16 cellular contexts compared by ENCODE assay signal in the genomic region with DNA sequence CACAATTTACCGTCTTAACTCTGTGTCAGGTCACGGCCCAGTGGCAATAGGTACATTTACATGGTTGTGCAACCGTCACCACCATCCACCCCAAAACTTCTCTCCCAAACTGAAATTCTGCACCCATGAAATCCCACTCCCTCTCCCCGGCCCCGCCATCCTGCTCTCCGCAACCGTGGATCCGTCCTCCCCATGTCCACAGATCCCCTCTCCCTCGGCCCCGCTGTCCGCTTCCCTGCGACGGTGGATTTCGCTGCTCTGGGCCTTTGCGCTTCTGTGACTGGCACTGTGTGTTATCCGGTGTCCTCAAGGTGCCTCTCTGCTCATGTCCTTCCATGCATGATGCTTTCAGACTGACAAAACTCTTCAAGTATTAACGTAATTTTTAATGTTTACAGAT.
DNase-seq lines count a peak whose midpoint lies in the region; ATAC-seq and TF ChIP-seq lines count a peak whose summit lies in the region.
"Had no signal": no experiment of that assay in that cellular context is flagged by ENCODE, and none has a peak within 500 bp of the region (broad histone marks: within the 10 kb centered on the region; RNA-seq: fewer than 3 reads in every experiment).

No MANE protein-coding gene starts in this region.

- no peaks in the 10 kb centered on the region for H3K36me3 Mint-ChIP-seq in endothelial cell (ENCODE audit: low read depth, unreplicated experiment)
- no peaks in the 10 kb centered on the region for H3K36me3 Mint-ChIP-seq in activated CD4-positive, alpha-beta T cell treated with anti-CD3 and anti-CD28 coated beads for 36 hours (ENCODE audit: low read depth)

- H3K36me3 ChIP-seq in left ventricle myocardium inferior: no peaks in the 10 kb centered on the region
- no peaks in the 10 kb centered on the region for H3K36me3 ChIP-seq in neuronal stem cell (replicated peaks in 1 of 2; ENCODE audit: control insufficient read depth in 2 of 2, insufficient read depth in 2 of 2, low read length in 2 of 2)
- H3K36me3 ChIP-seq in uterus: no peaks in the 10 kb centered on the region
- H3K36me3 ChIP-seq in upper lobe of right lung: no peaks in the 10 kb centered on the region
- H3K36me3 ChIP-seq: neutrophil had no signal

- H3K79me1 ChIP-seq in neuronal stem cell (ENCODE audit: low read depth, low read length): no peaks in the 10 kb centered on the region

- H3K4me1 ChIP-seq in left ventricle myocardium inferior (peaks cover 22% of the 10 kb centered on the region), neuronal stem cell (ENCODE audit: control insufficient read depth in 2 of 2, insufficient read depth in 1 of 2, low read depth in 1 of 2, low read length in 2 of 2) (no peaks in the 10 kb centered on the region), uterus (no peaks in the 10 kb centered on the region), upper lobe of right lung (no peaks in the 10 kb centered on the region)

- H3K4me2 ChIP-seq in neuronal stem cell (ENCODE audit: insufficient read depth, low read length, poor library complexity, severe bottlenecking): no peak overlapping the region

- no peaks in the 10 kb centered on the region for H3K9me3 Mint-ChIP-seq in endothelial cell (ENCODE audit: unreplicated experiment)
- no peaks in the 10 kb centered on the region for H3K9me3 Mint-ChIP-seq in activated CD4-positive, alpha-beta T cell treated with anti-CD3 and anti-CD28 coated beads for 36 hours (ENCODE audit: low read depth)

- H3K27me3 ChIP-seq in left ventricle myocardium inferior (ENCODE audit: low read depth) (peaks cover 13% of the 10 kb centered on the region), neuronal stem cell (ENCODE audit: control insufficient read depth in 3 of 3, insufficient read depth in 3 of 3, low read depth in 1 of 3, low read length in 3 of 3) (peaks cover 0 to 18% (median 2%) of the 10 kb centered on the region in 3 experiments), uterus (no peaks in the 10 kb centered on the region), upper lobe of right lung (no peaks in the 10 kb centered on the region)

- no peak overlapping the region for H3K4me3 Mint-ChIP-seq in endothelial cell (ENCODE audit: unreplicated experiment)
- no peak overlapping the region for H3K4me3 Mint-ChIP-seq in activated CD4-positive, alpha-beta T cell treated with anti-CD3 and anti-CD28 coated beads for 36 hours

- peaks cover 10% of the 10 kb centered on the region for H3K27me3 Mint-ChIP-seq in endothelial cell (ENCODE audit: unreplicated experiment)
- no peaks in the 10 kb centered on the region for H3K27me3 Mint-ChIP-seq in activated CD4-positive, alpha-beta T cell treated with anti-CD3 and anti-CD28 coated beads for 36 hours

- H3K27ac ChIP-seq in left ventricle myocardium inferior (replicated peaks) (no peak overlapping the region), neuronal stem cell (replicated peaks; ENCODE audit: low read length) (no peak overlapping the region), uterus (no peak overlapping the region), upper lobe of right lung (no peak overlapping the region)
- H3K27ac ChIP-seq: neutrophil had no signal

- POLR2A ChIA-PET in HEK293T (lab: Yijun Ruan, JAX): no interaction called here
- POLR2A ChIA-PET in activated CD4-positive, alpha-beta T cell treated with anti-CD3 and anti-CD28 coated beads for 36 hours (lab: Charles Lee): no interaction called here

- H3K4me1 Mint-ChIP-seq in endothelial cell (ENCODE audit: unreplicated experiment): no peaks in the 10 kb centered on the region
- peaks cover 9% of the 10 kb centered on the region for H3K4me1 Mint-ChIP-seq in activated CD4-positive, alpha-beta T cell treated with anti-CD3 and anti-CD28 coated beads for 36 hours

- no peak overlapping the region for H2BK5ac ChIP-seq in neuronal stem cell (ENCODE audit: low read length)

- H4K8ac ChIP-seq in neuronal stem cell (ENCODE audit: low read depth, low read length): no peak overlapping the region

- intact Hi-C loops in Right ventricle myocardium superior (cut with DNase I): loop anchor here (5.0 to 10.0 kb wide), 2 partner anchors 74 to 216 kb away; a partner anchor contains a TSS
- intact Hi-C loops in left ventricle myocardium inferior (cut with micrococcal nuclease): no loop called here
- intact Hi-C loops in uterus (cut with DNase I; ENCODE audit: low total_unique reads): no loop called here
- intact Hi-C loops in upper lobe of right lung (cut with DNase I): no loop called here
- intact Hi-C loops in activated CD4-positive, alpha-beta T cell treated with anti-CD3 and anti-CD28 coated beads for 36 hours (cut with DNase I, micrococcal nuclease): loop anchor here in 1 of 2 experiments (10.0 kb wide), 1 partner anchor 326 kb away; no protein-coding TSS in a partner anchor

- H3K9me3 ChIP-seq in left ventricle myocardium inferior (replicated peaks): no peaks in the 10 kb centered on the region
- no peaks in the 10 kb centered on the region for H3K9me3 ChIP-seq in neuronal stem cell (replicated peaks in 1 of 2; ENCODE audit: control insufficient read depth in 2 of 2, insufficient read depth in 1 of 2, low read depth in 1 of 2, low read length in 2 of 2)
- H3K9me3 ChIP-seq in uterus: no peaks in the 10 kb centered on the region
- no peaks in the 10 kb centered on the region for H3K9me3 ChIP-seq in upper lobe of right lung
- H3K9me3 ChIP-seq: neutrophil had no signal

- no peak for TF ChIP-seq POLR2A in uterus (IDR thresholded peaks at IDR 0.05)

- no peak overlapping the region for H3K4ac ChIP-seq in neuronal stem cell (ENCODE audit: low read length)

- CTCF ChIA-PET in HEK293T (lab: Yijun Ruan, JAX): no interaction called here
- CTCF ChIA-PET in activated CD4-positive, alpha-beta T cell treated with anti-CD3 and anti-CD28 coated beads for 36 hours (lab: Charles Lee): interaction anchor here (0.7 to 2.4 kb wide), 2 partner anchors 11 to 76 kb away, joined by 3 to 11 read pairs; no protein-coding TSS in a partner anchor

- H3K9ac ChIP-seq in neuronal stem cell (ENCODE audit: low read depth, low read length, poor library complexity): no peak overlapping the region

- H2BK120ac ChIP-seq in neuronal stem cell (ENCODE audit: low read depth, low read length): no peak overlapping the region

- peak overlapping the region; percentile 65 for H3K23ac ChIP-seq in neuronal stem cell (ENCODE audit: low read depth, low read length, poor library complexity)

- peak overlapping the region; percentile 61 for H2AK5ac ChIP-seq in neuronal stem cell (ENCODE audit: low read depth, low read length)

- H3K18ac ChIP-seq in neuronal stem cell (ENCODE audit: low read length): peak overlapping the region; percentile 66

- no CpG with 5 or more reads among the region's 17 CpGs for WGBS in neuronal stem cell (ENCODE audit: extremely low coverage in 2 of 2, insufficient read length in 2 of 2, insufficient replicate concordance in 1 of 2), 2 donors

- no peak for ATAC-seq in Right ventricle myocardium superior (ENCODE audit: poor library complexity)
- no peak for ATAC-seq in upper lobe of right lung
- no peak for ATAC-seq in activated CD4-positive, alpha-beta T cell treated with anti-CD3 and anti-CD28 coated beads for 36 hours
- ATAC-seq: Panc1; stimulated activated naive CD8-positive, alpha-beta T cell treated with anti-CD3 and anti-CD28 coated beads, Interleukin-15, Interleukin-2, amounts not matched to agents 100 U/mL and 50 U/mL, for 24 hours had no signal

- H4K91ac ChIP-seq in neuronal stem cell (ENCODE audit: low read depth, low read length, poor library complexity): no peak overlapping the region

- H2BK12ac ChIP-seq in neuronal stem cell (ENCODE audit: low read length): peak overlapping the region; percentile 16

- DNase-seq in Right ventricle myocardium superior: peak; percentile 15
- no peak for DNase-seq in left ventricle myocardium inferior
- peak; percentile 1 for DNase-seq in endothelial cell (ENCODE audit: low spot score)
- no peak for DNase-seq in neuronal stem cell (ENCODE audit: low spot score)
- peak; percentile 2 to 4 for DNase-seq in uterus
- DNase-seq in upper lobe of right lung: no peak
- DNase-seq in HEK293T (ENCODE audit: extremely low spot score): no peak
- no peak for DNase-seq in activated CD4-positive, alpha-beta T cell treated with anti-CD3 and anti-CD28 coated beads for 36 hours
- DNase-seq: Calu3; central memory CD4-positive, alpha-beta T cell; GF-D8; NCI-H1048; NCI-H69; stimulated activated naive CD8-positive, alpha-beta T cell treated with anti-CD3 and anti-CD28 coated beads, Interleukin-15, Interleukin-2, amounts not matched to agents 100 U/mL and 50 U/mL, for 24 hours had no signal

- H2BK15ac ChIP-seq in neuronal stem cell (ENCODE audit: low read length): no peak overlapping the region

- H3K27ac Mint-ChIP-seq in endothelial cell (ENCODE audit: unreplicated experiment): no peak overlapping the region
- no peak overlapping the region for H3K27ac Mint-ChIP-seq in activated CD4-positive, alpha-beta T cell treated with anti-CD3 and anti-CD28 coated beads for 36 hours

- TF ChIP-seq CTCF in left ventricle myocardium inferior (IDR thresholded peaks at IDR 0.05; ENCODE audit: borderline replicate concordance) (no peak), endothelial cell (IDR thresholded peaks at IDR 0.05; ENCODE audit: unreplicated experiment) (no peak), uterus (IDR thresholded peaks at IDR 0.05) (no peak), upper lobe of right lung (IDR thresholded peaks at IDR 0.05) (no peak)

- H2AFZ ChIP-seq in neuronal stem cell (ENCODE audit: low read length): no peak overlapping the region

- no peak overlapping the region for H3K14ac ChIP-seq in neuronal stem cell (ENCODE audit: low read length)

- H3K4me3 ChIP-seq in left ventricle myocardium inferior: no peak overlapping the region
- H3K4me3 ChIP-seq in neuronal stem cell (ENCODE audit: low read length in 2 of 2): no peak overlapping the region
- no peak overlapping the region for H3K4me3 ChIP-seq in uterus
- H3K4me3 ChIP-seq in upper lobe of right lung: no peak overlapping the region

TF ChIP-seq in HEK293T, 16 proteins besides CTCF, POLR2A, EP300 and RAD21 (continues in another document):
- TF ChIP-seq FOXA1 (IDR thresholded peaks at IDR 0.05) (no peak), FOXM1 (IDR thresholded peaks at IDR 0.05; ENCODE audit: borderline replicate concordance) (no peak), SP1 (IDR thresholded peaks at IDR 0.05) (no peak), FOXK2 (IDR thresholded peaks at IDR 0.05) (no peak), L3MBTL2 (conservative IDR thresholded peaks at IDR 0.05) (no peak), SUZ12 (IDR thresholded peaks at IDR 0.05) (no peak), CTBP1 (IDR thresholded peaks at IDR 0.05; ENCODE audit: borderline replicate concordance) (no peak)
- TF ChIP-seq, protein P1, sequence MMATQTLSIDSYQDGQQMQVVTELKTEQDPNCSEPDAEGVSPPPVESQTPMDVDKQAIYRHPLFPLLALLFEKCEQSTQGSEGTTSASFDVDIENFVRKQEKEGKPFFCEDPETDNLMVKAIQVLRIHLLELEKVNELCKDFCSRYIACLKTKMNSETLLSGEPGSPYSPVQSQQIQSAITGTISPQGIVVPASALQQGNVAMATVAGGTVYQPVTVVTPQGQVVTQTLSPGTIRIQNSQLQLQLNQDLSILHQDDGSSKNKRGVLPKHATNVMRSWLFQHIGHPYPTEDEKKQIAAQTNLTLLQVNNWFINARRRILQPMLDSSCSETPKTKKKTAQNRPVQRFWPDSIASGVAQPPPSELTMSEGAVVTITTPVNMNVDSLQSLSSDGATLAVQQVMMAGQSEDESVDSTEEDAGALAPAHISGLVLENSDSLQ (IDR thresholded peaks at IDR 0.05): no peak

Comparison
In these comparisons a context has a peak if more than half of its experiments do, and no peak if none do; other contexts are left out.
1. DNase-seq: peak in Right ventricle myocardium superior (single experiment), endothelial cell (single experiment) and uterus (2 of 2); none in left ventricle myocardium inferior (single experiment), neuronal stem cell (single experiment), upper lobe of right lung (single experiment), HEK293T (single experiment) and activated CD4-positive, alpha-beta T cell treated with anti-CD3 and anti-CD28 coated beads for 36 hours (single experiment).